8 cellular contexts compared by ENCODE assay signal in genomic region chr10:29535012-29535777, GRCh38.
DNase-seq lines count a peak whose midpoint lies in the region; ATAC-seq, FAIRE-seq and TF ChIP-seq lines count a peak whose summit lies in the region.

No MANE protein-coding gene starts in this region.

- H3K4me1 ChIP-seq in HUES48 (ENCODE audit: control insufficient read depth, insufficient read depth, low read length) (peaks cover 32% of the 10 kb centered on the region), tibial artery (peaks cover 5 to 49% (median 19%) of the 10 kb centered on the region in 4 donors)

- no peak overlapping the region for H3K4me3 ChIP-seq in HUES48 (ENCODE audit: low read depth, low read length)
- H3K4me3 ChIP-seq in bronchial epithelial cell (ENCODE audit: low read depth, low read length) = no peak overlapping the region
- peak overlapping the region in 1 of 2 donors; percentile 12 for H3K4me3 ChIP-seq in tibial artery

- no peak for FAIRE-seq in bronchial epithelial cell (lab: Jason Lieb, UNC)

- intact Hi-C loops in tibial artery (cut with DNase I; ENCODE audit: low total_unique reads) = loop anchor here (10.0 kb wide), 1 partner anchor 50 kb away; no protein-coding TSS in a partner anchor

- no peaks in the 10 kb centered on the region for H3K36me3 ChIP-seq in HUES48 (ENCODE audit: control insufficient read depth, insufficient read depth, low read length)
- peaks cover 3% of the 10 kb centered on the region for H3K36me3 ChIP-seq in bronchial epithelial cell (ENCODE audit: control insufficient read depth, insufficient read depth, low read length)
- peaks cover 24 to 42% (median 40%) of the 10 kb centered on the region in 3 donors for H3K36me3 ChIP-seq in tibial artery

- H3K36me3 Mint-ChIP-seq in stimulated activated effector memory CD8-positive, alpha-beta T cell treated with anti-CD3 and anti-CD28 coated beads, Interleukin-12 subunit alpha, Interleukin-12 subunit beta, amount 100 ng/mL, for 72 hours = peaks cover 8% of the 10 kb centered on the region

- no peak overlapping the region for H3K9ac ChIP-seq in HUES48 (ENCODE audit: low read depth, low read length)

- H3K27me3 ChIP-seq in HUES48 (ENCODE audit: control insufficient read depth, insufficient read depth, low read length) (no peaks in the 10 kb centered on the region), bronchial epithelial cell (ENCODE audit: control insufficient read depth, insufficient read depth, low read length) (no peaks in the 10 kb centered on the region), tibial artery (no peaks in the 10 kb centered on the region)

- no peak overlapping the region for H3K27ac Mint-ChIP-seq in stimulated activated effector memory CD8-positive, alpha-beta T cell treated with anti-CD3 and anti-CD28 coated beads, Interleukin-12 subunit alpha, Interleukin-12 subunit beta, amount 100 ng/mL, for 72 hours

- peak overlapping the region; percentile 52 for H3K27ac ChIP-seq in HUES48 (ENCODE audit: low read depth, low read length)
- H3K27ac ChIP-seq in tibial artery = peak overlapping the region; percentile 56 to 68

- no peaks in the 10 kb centered on the region for H3K9me3 Mint-ChIP-seq in stimulated activated effector memory CD8-positive, alpha-beta T cell treated with anti-CD3 and anti-CD28 coated beads, Interleukin-12 subunit alpha, Interleukin-12 subunit beta, amount 100 ng/mL, for 72 hours

- no peak overlapping the region for H3K4me3 Mint-ChIP-seq in stimulated activated effector memory CD8-positive, alpha-beta T cell treated with anti-CD3 and anti-CD28 coated beads, Interleukin-12 subunit alpha, Interleukin-12 subunit beta, amount 100 ng/mL, for 72 hours

- peaks cover 12% of the 10 kb centered on the region for H3K4me1 Mint-ChIP-seq in stimulated activated effector memory CD8-positive, alpha-beta T cell treated with anti-CD3 and anti-CD28 coated beads, Interleukin-12 subunit alpha, Interleukin-12 subunit beta, amount 100 ng/mL, for 72 hours

- TF ChIP-seq CTCF in bronchial epithelial cell (IDR thresholded peaks at IDR 0.05; ENCODE audit: insufficient read depth, low read length, severe bottlenecking) (peak; percentile 70), tibial artery (IDR thresholded peaks at IDR 0.05) (peak; percentile 49 to 51)

- H3K9me3 ChIP-seq in HUES48 (ENCODE audit: control insufficient read depth, insufficient read depth, low read length) = no peaks in the 10 kb centered on the region
- no peaks in the 10 kb centered on the region for H3K9me3 ChIP-seq in tibial artery

- DNase-seq in AG08396 (ENCODE audit: low spot score) = peak; percentile 87
- peak; percentile 44 for DNase-seq in bronchial epithelial cell (ENCODE audit: low read depth)
- DNase-seq in left lobe of liver (ENCODE audit: low spot score) = no peak
- no peak for DNase-seq in tibial artery
- no peak for DNase-seq in stimulated activated effector memory CD8-positive, alpha-beta T cell treated with anti-CD3 and anti-CD28 coated beads, Interleukin-12 subunit alpha, Interleukin-12 subunit beta, amount 100 ng/mL, for 72 hours (ENCODE audit: low spot score in 2 of 2)
- no peak for DNase-seq in OCI-M2 (lab: John Stamatoyannopoulos, UW; ENCODE audit: unreplicated experiment)

- ATAC-seq in left lobe of liver = peak; percentile 68
- no peak for ATAC-seq in HG02678 (IDR thresholded peaks at IDR 0.05; ENCODE audit: unreplicated experiment)
- no peak for ATAC-seq in stimulated activated effector memory CD8-positive, alpha-beta T cell treated with anti-CD3 and anti-CD28 coated beads, Interleukin-12 subunit alpha, Interleukin-12 subunit beta, amount 100 ng/mL, for 72 hours

Comparison
In these comparisons a context has a peak if more than half of its experiments do, and no peak if none do; other contexts are left out.
1. DNase-seq: peak in AG08396 (single experiment) and bronchial epithelial cell (single experiment); none in left lobe of liver (single experiment), tibial artery (0 of 2), stimulated activated effector memory CD8-positive, alpha-beta T cell treated with anti-CD3 and anti-CD28 coated beads, Interleukin-12 subunit alpha, Interleukin-12 subunit beta, amount 100 ng/mL, for 72 hours (0 of 2) and OCI-M2 (single experiment).